ENCODE assay signal across 16 cellular contexts in genomic region chr7:134637934-134638719, GRCh38. TPM values are rescaled to one million over a fixed set of nuclear protein-coding genes. Genes with fewer than 3 reads are reported as not detected.
DNase-seq lines count a peak whose midpoint lies in the region; ATAC-seq and TF ChIP-seq lines count a peak whose summit lies in the region.
"Had no signal": no experiment of that assay in that cellular context is flagged by ENCODE, and none has a peak within 500 bp of the region (broad histone marks: within the 10 kb centered on the region; RNA-seq: fewer than 3 reads in every experiment).

No MANE protein-coding gene starts in this region.

- no peak for ATAC-seq in natural killer cell
- no peak for ATAC-seq in natural killer cell treated with Interleukin-12 subunit alpha and Interleukin-12 subunit beta and Interleukin-15 and Interleukin-18, amount 100 ng/mL, for 72 hours
- ATAC-seq in esophagus mucosa, result peak; percentile 63
- ATAC-seq: left ventricle myocardium superior had no signal

- no peaks in the 10 kb centered on the region for H3K27me3 Mint-ChIP-seq in natural killer cell (ENCODE audit: low read depth in 2 of 2)
- H3K27me3 Mint-ChIP-seq in natural killer cell treated with Interleukin-12 subunit alpha and Interleukin-12 subunit beta and Interleukin-15 and Interleukin-18, amount 100 ng/mL, for 72 hours, result no peaks in the 10 kb centered on the region
- H3K27me3 Mint-ChIP-seq: activated B cell treated with CpG ODN at 0.5 μM for 24 hours; activated naive CD8-positive, alpha-beta T cell treated with anti-CD3 and anti-CD28 coated beads, Interleukin-2, amount 10 ng/mL, durations not matched to agents 7 days and 5 days had no signal

- no peaks in the 10 kb centered on the region for H3K27me3 ChIP-seq in tibial artery
- no peaks in the 10 kb centered on the region for H3K27me3 ChIP-seq in mesendoderm (ENCODE audit: insufficient read depth, low read length, poor library complexity)
- H3K27me3 ChIP-seq: brain microvascular endothelial cell, sigmoid colon, stomach had no signal

- no peak overlapping the region for H3K9ac ChIP-seq in mesendoderm (ENCODE audit: low read length)

- H3K27ac ChIP-seq in tibial artery (no peak overlapping the region), mesendoderm (ENCODE audit: low read depth, low read length) (no peak overlapping the region)
- H3K27ac ChIP-seq: brain microvascular endothelial cell, sigmoid colon, stomach had no signal

- H3K4me1 Mint-ChIP-seq in natural killer cell, result peaks cover 42 to 48% of the 10 kb centered on the region in 2 donors
- H3K4me1 Mint-ChIP-seq in natural killer cell treated with Interleukin-12 subunit alpha and Interleukin-12 subunit beta and Interleukin-15 and Interleukin-18, amount 100 ng/mL, for 72 hours (ENCODE audit: low read depth in 2 of 2), result peaks cover 63 to 65% of the 10 kb centered on the region in 2 donors

- no peak overlapping the region for H3K23ac ChIP-seq in mesendoderm (ENCODE audit: low read length)

- H4K8ac ChIP-seq in mesendoderm (ENCODE audit: low read depth, low read length), result no peak overlapping the region

- H3K79me2 ChIP-seq in mesendoderm (ENCODE audit: control insufficient read depth, insufficient read depth, low read length), result no peaks in the 10 kb centered on the region

- no peak overlapping the region for H2BK5ac ChIP-seq in mesendoderm (ENCODE audit: low read length)

- H3K9me3 Mint-ChIP-seq in natural killer cell, result no peaks in the 10 kb centered on the region
- H3K9me3 Mint-ChIP-seq in natural killer cell treated with Interleukin-12 subunit alpha and Interleukin-12 subunit beta and Interleukin-15 and Interleukin-18, amount 100 ng/mL, for 72 hours, result peaks cover 10% of the 10 kb centered on the region
- H3K9me3 Mint-ChIP-seq: activated naive CD8-positive, alpha-beta T cell treated with anti-CD3 and anti-CD28 coated beads, Interleukin-2, amount 10 ng/mL, durations not matched to agents 7 days and 5 days had no signal

- no peaks in the 10 kb centered on the region for H3K79me1 ChIP-seq in mesendoderm (ENCODE audit: low read length)

- WGBS in mesendoderm (ENCODE audit: extremely low coverage, insufficient coverage, low lambda C conversion rate), result 100% methylated on average over 1 of the region's 7 CpGs

- H3K36me3 Mint-ChIP-seq in natural killer cell, result no peaks in the 10 kb centered on the region
- H3K36me3 Mint-ChIP-seq in natural killer cell treated with Interleukin-12 subunit alpha and Interleukin-12 subunit beta and Interleukin-15 and Interleukin-18, amount 100 ng/mL, for 72 hours, result peaks cover 11% of the 10 kb centered on the region
- H3K36me3 Mint-ChIP-seq: activated naive CD8-positive, alpha-beta T cell treated with anti-CD3 and anti-CD28 coated beads, Interleukin-2, amount 10 ng/mL, durations not matched to agents 7 days and 5 days had no signal

- H3K4me3 Mint-ChIP-seq in natural killer cell, result no peak overlapping the region
- H3K4me3 Mint-ChIP-seq in natural killer cell treated with Interleukin-12 subunit alpha and Interleukin-12 subunit beta and Interleukin-15 and Interleukin-18, amount 100 ng/mL, for 72 hours, result no peak overlapping the region
- H3K4me3 Mint-ChIP-seq: activated B cell treated with CpG ODN at 0.5 μM for 24 hours; activated naive CD8-positive, alpha-beta T cell treated with anti-CD3 and anti-CD28 coated beads, Interleukin-2, amount 10 ng/mL, durations not matched to agents 7 days and 5 days had no signal

- H3K36me3 ChIP-seq in tibial artery (no peaks in the 10 kb centered on the region), mesendoderm (ENCODE audit: control insufficient read depth, insufficient read depth, low read length) (no peaks in the 10 kb centered on the region)
- H3K36me3 ChIP-seq: brain microvascular endothelial cell, sigmoid colon, stomach had no signal

- no peak overlapping the region for H3K4ac ChIP-seq in mesendoderm (ENCODE audit: low read depth, low read length)

- H2BK15ac ChIP-seq in mesendoderm (replicated peaks; ENCODE audit: low read depth), result no peak overlapping the region

- H4K5ac ChIP-seq in mesendoderm (ENCODE audit: low read length), result no peak overlapping the region

- H3K27ac Mint-ChIP-seq in natural killer cell, result peak overlapping the region; percentile 24 to 29
- peak overlapping the region in 1 of 2 donors; percentile 56 for H3K27ac Mint-ChIP-seq in natural killer cell treated with Interleukin-12 subunit alpha and Interleukin-12 subunit beta and Interleukin-15 and Interleukin-18, amount 100 ng/mL, for 72 hours
- H3K27ac Mint-ChIP-seq: activated B cell treated with CpG ODN at 0.5 μM for 24 hours; activated naive CD8-positive, alpha-beta T cell treated with anti-CD3 and anti-CD28 coated beads, Interleukin-2, amount 10 ng/mL, durations not matched to agents 7 days and 5 days had no signal

- no peaks in the 10 kb centered on the region for H3K4me1 ChIP-seq in tibial artery
- no peaks in the 10 kb centered on the region for H3K4me1 ChIP-seq in mesendoderm (ENCODE audit: control insufficient read depth, low read depth, low read length)
- H3K4me1 ChIP-seq: sigmoid colon had no signal

- no peak overlapping the region for H2BK120ac ChIP-seq in mesendoderm (ENCODE audit: low read depth, low read length)

- no peak overlapping the region for H3K56ac ChIP-seq in mesendoderm (ENCODE audit: low read length)

- H3K4me3 ChIP-seq in tibial artery (no peak overlapping the region), mesendoderm (ENCODE audit: low read length) (no peak overlapping the region)
- H3K4me3 ChIP-seq: sigmoid colon, stomach had no signal

- TF ChIP-seq CTCF in natural killer cell (IDR thresholded peaks at IDR 0.05) (no peak), tibial artery (IDR thresholded peaks at IDR 0.05) (no peak)

- in situ Hi-C loops in SK-MEL-5 (cut with HindIII; ENCODE audit: low pct_unique_long_range_greater_than_20kb, low sequenced_read_pairs), result no loop called here

- DNase-seq in natural killer cell (no peak), SK-MEL-5 (ENCODE audit: low read depth, low spot score) (peak; percentile 22), tibial artery (no peak), NCI-H1105 treated with DMSO at 0.1 percent for 48 hours (lab: John Stamatoyannopoulos, UW) (no peak), mesendoderm (no peak)
- no peak for DNase-seq in natural killer cell treated with Interleukin-12 subunit alpha and Interleukin-12 subunit beta and Interleukin-15 and Interleukin-18, amount 100 ng/mL, for 72 hours (ENCODE audit: low spot score)
- DNase-seq: activated B cell treated with CpG ODN at 0.5 μM for 24 hours; activated naive CD8-positive, alpha-beta T cell treated with anti-CD3 and anti-CD28 coated beads, Interleukin-2, amount 10 ng/mL, durations not matched to agents 7 days and 5 days; brain microvascular endothelial cell; dermis blood vessel endothelial cell; left ventricle myocardium superior; NCI-H187 treated with DMSO at 0.1 percent for 48 hours; NCI-H446 treated with DMSO at 0.1 percent for 48 hours; sigmoid colon; stomach had no signal

- no peak overlapping the region for H2AK5ac ChIP-seq in mesendoderm (ENCODE audit: low read length)

- H3K4me2 ChIP-seq in mesendoderm (ENCODE audit: low read length), result no peak overlapping the region

- H3K18ac ChIP-seq in mesendoderm (ENCODE audit: low read length), result no peak overlapping the region

- intact Hi-C loops in natural killer cell (cut with micrococcal nuclease) (no loop called here), tibial artery (cut with DNase I; ENCODE audit: low total_unique reads) (no loop called here)

- H3K9me3 ChIP-seq in tibial artery, result no peaks in the 10 kb centered on the region
- H3K9me3 ChIP-seq: sigmoid colon, stomach had no signal

RNA-seq across cellular contexts. Expression of gene BPGM, which starts 8.5 kb away (rescaled TPM):
- total RNA-seq in natural killer cell (10 to 100 TPM; 30.0 to 39.1 (median 31.4) TPM), esophagus mucosa (8.9 TPM)
- 10 to 100 TPM; 30.2 to 68.1 TPM for total RNA-seq in natural killer cell treated with Interleukin-12 subunit alpha and Interleukin-12 subunit beta and Interleukin-15 and Interleukin-18, amount 100 ng/mL, for 72 hours
- total RNA-seq in SK-MEL-5 (2014; rRNA removed; shearing (Covaris generic)), result 21.8 and 22.6 TPM in 2 replicates
- 22.1 and 22.6 TPM in 2 replicates for polyA plus RNA-seq in SK-MEL-5 (2015; cell fraction: cytosol; rRNA removed)
- 5.5 and 6.9 TPM in 2 replicates for polyA plus RNA-seq in SK-MEL-5 (2015; cell fraction: nucleus; rRNA removed)
- polyA plus RNA-seq in mesendoderm (2013, experiment 1 of 2), result 14.5 TPM
- 14.2 TPM for polyA plus RNA-seq in mesendoderm (2013, experiment 2 of 2)
